18 cellular contexts compared by ENCODE assay signal in the genomic region with DNA sequence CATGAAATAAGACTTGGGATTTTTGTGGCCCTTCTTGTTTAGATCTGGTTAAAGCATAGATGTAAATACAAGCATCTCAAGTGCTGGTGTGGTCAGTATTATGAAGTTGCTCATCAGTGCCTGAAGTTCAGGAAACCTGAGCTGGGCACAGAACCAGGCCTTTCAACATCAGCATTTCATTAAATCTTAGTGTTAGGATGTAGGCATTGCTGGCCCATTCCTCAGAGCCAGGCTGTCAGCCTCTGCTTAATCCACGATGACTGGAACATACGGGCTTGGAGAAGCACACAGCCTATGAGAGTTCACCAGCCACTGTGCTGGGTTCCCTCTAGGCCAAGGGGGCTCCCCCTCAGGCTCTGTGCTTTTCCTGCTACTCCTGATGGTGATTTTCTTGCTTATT.
"Had no signal": no experiment of that assay in that cellular context is flagged by ENCODE, and none has a peak within 500 bp of the region (broad histone marks: within the 10 kb centered on the region; RNA-seq: fewer than 3 reads in every experiment).

No MANE protein-coding gene starts in this region.

- H3K36me3 ChIP-seq: adrenal gland, colonic mucosa, esophagus muscularis mucosa, ovary, prostate gland, right atrium auricular region, WERI-Rb-1 had no signal

- H3K4me3 Mint-ChIP-seq: activated naive CD8-positive, alpha-beta T cell; effector memory CD8-positive, alpha-beta T cell; natural killer cell treated with Interleukin-12 subunit alpha and Interleukin-12 subunit beta and Interleukin-15 and Interleukin-18, amount 100 ng/mL, for 72 hours had no signal

- H3K27me3 ChIP-seq: adrenal gland, colonic mucosa, ovary, right atrium auricular region had no signal

- H3K4me1 ChIP-seq: adrenal gland, colonic mucosa, esophagus muscularis mucosa, prostate gland had no signal

- ATAC-seq: effector memory CD8-positive, alpha-beta T cell; natural killer cell treated with Interleukin-12 subunit alpha and Interleukin-12 subunit beta and Interleukin-15 and Interleukin-18, amount 100 ng/mL, for 72 hours; stimulated activated naive CD8-positive, alpha-beta T cell treated with anti-CD3 and anti-CD28 coated beads, Interleukin-15, Interleukin-2, amounts not matched to agents 100 U/mL and 50 U/mL, for 24 hours had no signal

- H3K27ac Mint-ChIP-seq: activated naive CD8-positive, alpha-beta T cell; effector memory CD8-positive, alpha-beta T cell; natural killer cell treated with Interleukin-12 subunit alpha and Interleukin-12 subunit beta and Interleukin-15 and Interleukin-18, amount 100 ng/mL, for 72 hours had no signal

- H3K36me3 Mint-ChIP-seq: activated naive CD8-positive, alpha-beta T cell; natural killer cell treated with Interleukin-12 subunit alpha and Interleukin-12 subunit beta and Interleukin-15 and Interleukin-18, amount 100 ng/mL, for 72 hours had no signal

- H3K27ac ChIP-seq: adrenal gland, colonic mucosa, dorsolateral prefrontal cortex, esophagus muscularis mucosa, ovary, prostate gland, right atrium auricular region, WERI-Rb-1 had no signal

- H3K4me3 ChIP-seq: adrenal gland, colonic mucosa, dorsolateral prefrontal cortex, esophagus muscularis mucosa, ovary, prostate gland, right atrium auricular region had no signal

- H3K9me3 Mint-ChIP-seq: effector memory CD8-positive, alpha-beta T cell had no signal

- DNase-seq: activated CD4-positive, alpha-beta T cell treated with anti-CD3 and anti-CD28 coated beads for 1 hour; activated gamma-delta T cell treated with Interleukin-2 at 50 U/mL for 16 hours; activated T-cell treated with anti-CD3 and anti-CD28 coated beads, Interleukin-2, amount 50 U/mL, for 1 hour; adrenal gland; colonic mucosa; dorsolateral prefrontal cortex; effector memory CD8-positive, alpha-beta T cell; foreskin melanocyte; ovary; stimulated activated CD4-positive, alpha-beta T cell treated with anti-CD3 and anti-CD28 coated beads, Interleukin-12 subunit alpha, Interleukin-12 subunit beta, amount 100 ng/mL, for 4 hours; stimulated activated CD4-positive, alpha-beta T cell treated with anti-CD3 and anti-CD28 coated beads, Interleukin-4, amount 100 ng/mL, for 4 hours; stimulated activated naive CD8-positive, alpha-beta T cell treated with anti-CD3 and anti-CD28 coated beads, Interleukin-15, Interleukin-2, amounts not matched to agents 100 U/mL and 50 U/mL, for 24 hours; WERI-Rb-1 had no signal

- H3K9me3 ChIP-seq: adrenal gland, colonic mucosa, esophagus muscularis mucosa, ovary, prostate gland, right atrium auricular region had no signal
